Comparison of ENCODE assay signal across 1 cellular context in the genomic region with DNA sequence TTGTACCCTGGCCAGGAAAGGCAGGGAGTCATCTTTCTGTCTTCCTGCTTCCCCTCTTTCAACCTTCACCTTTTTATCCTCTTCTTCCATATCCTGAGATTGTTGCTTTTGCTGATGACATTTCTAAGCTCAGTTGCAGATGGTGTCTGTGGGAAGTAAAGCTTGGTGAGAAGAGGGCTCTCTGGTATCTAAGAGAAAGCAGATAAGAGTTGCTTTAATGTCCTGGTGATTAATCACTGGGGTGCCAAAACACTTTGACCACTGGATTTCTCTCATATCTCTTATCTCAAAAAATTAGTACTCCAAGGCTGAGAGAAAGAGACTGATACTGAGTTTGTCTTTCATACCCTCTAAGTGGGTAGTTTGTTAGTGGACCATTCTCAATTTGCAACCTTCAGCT.
TF ChIP-seq lines count a peak whose summit lies in the region.

No MANE protein-coding gene starts in this region.

TF ChIP-seq in K562, 482 proteins besides CTCF, POLR2A, EP300 and RAD21 (continued from another document and continues in another):
- TF ChIP-seq, protein P1, sequence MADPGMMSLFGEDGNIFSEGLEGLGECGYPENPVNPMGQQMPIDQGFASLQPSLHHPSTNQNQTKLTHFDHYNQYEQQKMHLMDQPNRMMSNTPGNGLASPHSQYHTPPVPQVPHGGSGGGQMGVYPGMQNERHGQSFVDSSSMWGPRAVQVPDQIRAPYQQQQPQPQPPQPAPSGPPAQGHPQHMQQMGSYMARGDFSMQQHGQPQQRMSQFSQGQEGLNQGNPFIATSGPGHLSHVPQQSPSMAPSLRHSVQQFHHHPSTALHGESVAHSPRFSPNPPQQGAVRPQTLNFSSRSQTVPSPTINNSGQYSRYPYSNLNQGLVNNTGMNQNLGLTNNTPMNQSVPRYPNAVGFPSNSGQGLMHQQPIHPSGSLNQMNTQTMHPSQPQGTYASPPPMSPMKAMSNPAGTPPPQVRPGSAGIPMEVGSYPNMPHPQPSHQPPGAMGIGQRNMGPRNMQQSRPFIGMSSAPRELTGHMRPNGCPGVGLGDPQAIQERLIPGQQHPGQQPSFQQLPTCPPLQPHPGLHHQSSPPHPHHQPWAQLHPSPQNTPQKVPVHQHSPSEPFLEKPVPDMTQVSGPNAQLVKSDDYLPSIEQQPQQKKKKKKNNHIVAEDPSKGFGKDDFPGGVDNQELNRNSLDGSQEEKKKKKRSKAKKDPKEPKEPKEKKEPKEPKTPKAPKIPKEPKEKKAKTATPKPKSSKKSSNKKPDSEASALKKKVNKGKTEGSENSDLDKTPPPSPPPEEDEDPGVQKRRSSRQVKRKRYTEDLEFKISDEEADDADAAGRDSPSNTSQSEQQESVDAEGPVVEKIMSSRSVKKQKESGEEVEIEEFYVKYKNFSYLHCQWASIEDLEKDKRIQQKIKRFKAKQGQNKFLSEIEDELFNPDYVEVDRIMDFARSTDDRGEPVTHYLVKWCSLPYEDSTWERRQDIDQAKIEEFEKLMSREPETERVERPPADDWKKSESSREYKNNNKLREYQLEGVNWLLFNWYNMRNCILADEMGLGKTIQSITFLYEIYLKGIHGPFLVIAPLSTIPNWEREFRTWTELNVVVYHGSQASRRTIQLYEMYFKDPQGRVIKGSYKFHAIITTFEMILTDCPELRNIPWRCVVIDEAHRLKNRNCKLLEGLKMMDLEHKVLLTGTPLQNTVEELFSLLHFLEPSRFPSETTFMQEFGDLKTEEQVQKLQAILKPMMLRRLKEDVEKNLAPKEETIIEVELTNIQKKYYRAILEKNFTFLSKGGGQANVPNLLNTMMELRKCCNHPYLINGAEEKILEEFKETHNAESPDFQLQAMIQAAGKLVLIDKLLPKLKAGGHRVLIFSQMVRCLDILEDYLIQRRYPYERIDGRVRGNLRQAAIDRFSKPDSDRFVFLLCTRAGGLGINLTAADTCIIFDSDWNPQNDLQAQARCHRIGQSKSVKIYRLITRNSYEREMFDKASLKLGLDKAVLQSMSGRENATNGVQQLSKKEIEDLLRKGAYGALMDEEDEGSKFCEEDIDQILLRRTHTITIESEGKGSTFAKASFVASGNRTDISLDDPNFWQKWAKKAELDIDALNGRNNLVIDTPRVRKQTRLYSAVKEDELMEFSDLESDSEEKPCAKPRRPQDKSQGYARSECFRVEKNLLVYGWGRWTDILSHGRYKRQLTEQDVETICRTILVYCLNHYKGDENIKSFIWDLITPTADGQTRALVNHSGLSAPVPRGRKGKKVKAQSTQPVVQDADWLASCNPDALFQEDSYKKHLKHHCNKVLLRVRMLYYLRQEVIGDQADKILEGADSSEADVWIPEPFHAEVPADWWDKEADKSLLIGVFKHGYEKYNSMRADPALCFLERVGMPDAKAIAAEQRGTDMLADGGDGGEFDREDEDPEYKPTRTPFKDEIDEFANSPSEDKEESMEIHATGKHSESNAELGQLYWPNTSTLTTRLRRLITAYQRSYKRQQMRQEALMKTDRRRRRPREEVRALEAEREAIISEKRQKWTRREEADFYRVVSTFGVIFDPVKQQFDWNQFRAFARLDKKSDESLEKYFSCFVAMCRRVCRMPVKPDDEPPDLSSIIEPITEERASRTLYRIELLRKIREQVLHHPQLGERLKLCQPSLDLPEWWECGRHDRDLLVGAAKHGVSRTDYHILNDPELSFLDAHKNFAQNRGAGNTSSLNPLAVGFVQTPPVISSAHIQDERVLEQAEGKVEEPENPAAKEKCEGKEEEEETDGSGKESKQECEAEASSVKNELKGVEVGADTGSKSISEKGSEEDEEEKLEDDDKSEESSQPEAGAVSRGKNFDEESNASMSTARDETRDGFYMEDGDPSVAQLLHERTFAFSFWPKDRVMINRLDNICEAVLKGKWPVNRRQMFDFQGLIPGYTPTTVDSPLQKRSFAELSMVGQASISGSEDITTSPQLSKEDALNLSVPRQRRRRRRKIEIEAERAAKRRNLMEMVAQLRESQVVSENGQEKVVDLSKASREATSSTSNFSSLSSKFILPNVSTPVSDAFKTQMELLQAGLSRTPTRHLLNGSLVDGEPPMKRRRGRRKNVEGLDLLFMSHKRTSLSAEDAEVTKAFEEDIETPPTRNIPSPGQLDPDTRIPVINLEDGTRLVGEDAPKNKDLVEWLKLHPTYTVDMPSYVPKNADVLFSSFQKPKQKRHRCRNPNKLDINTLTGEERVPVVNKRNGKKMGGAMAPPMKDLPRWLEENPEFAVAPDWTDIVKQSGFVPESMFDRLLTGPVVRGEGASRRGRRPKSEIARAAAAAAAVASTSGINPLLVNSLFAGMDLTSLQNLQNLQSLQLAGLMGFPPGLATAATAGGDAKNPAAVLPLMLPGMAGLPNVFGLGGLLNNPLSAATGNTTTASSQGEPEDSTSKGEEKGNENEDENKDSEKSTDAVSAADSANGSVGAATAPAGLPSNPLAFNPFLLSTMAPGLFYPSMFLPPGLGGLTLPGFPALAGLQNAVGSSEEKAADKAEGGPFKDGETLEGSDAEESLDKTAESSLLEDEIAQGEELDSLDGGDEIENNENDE (IDR thresholded peaks at IDR 0.05; ENCODE audit: low read depth, low read length), result no peak
- peak; percentile 73 for TF ChIP-seq ARID1B (IDR thresholded peaks at IDR 0.05)
- no peak for TF ChIP-seq FOXK2 (conservative IDR thresholded peaks at IDR 0.05 in 1 of 2, IDR thresholded peaks at IDR 0.05 in 1 of 2; ENCODE audit: low read depth in 2 of 2)
- TF ChIP-seq NFRKB (IDR thresholded peaks at IDR 0.05; ENCODE audit: low read depth), result no peak
- TF ChIP-seq, protein P2, sequence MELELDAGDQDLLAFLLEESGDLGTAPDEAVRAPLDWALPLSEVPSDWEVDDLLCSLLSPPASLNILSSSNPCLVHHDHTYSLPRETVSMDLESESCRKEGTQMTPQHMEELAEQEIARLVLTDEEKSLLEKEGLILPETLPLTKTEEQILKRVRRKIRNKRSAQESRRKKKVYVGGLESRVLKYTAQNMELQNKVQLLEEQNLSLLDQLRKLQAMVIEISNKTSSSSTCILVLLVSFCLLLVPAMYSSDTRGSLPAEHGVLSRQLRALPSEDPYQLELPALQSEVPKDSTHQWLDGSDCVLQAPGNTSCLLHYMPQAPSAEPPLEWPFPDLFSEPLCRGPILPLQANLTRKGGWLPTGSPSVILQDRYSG (tag; conservative IDR thresholded peaks at IDR 0.05; ENCODE audit: low read depth), result no peak
- no peak for TF ChIP-seq RBM14 (IDR thresholded peaks at IDR 0.05; ENCODE audit: borderline replicate concordance, insufficient read depth, low read depth, low read length)
- TF ChIP-seq HNRNPLL (IDR thresholded peaks at IDR 0.05; ENCODE audit: low read depth, low read length, poor library complexity, severe bottlenecking), result no peak
- no peak for TF ChIP-seq ETS2 (tag; IDR thresholded peaks at IDR 0.05; ENCODE audit: borderline replicate concordance, poor library complexity, severe bottlenecking)
- TF ChIP-seq SMAD4 (CRISPR knock-in tag; conservative IDR thresholded peaks at IDR 0.05), result peak; percentile 67
- TF ChIP-seq RFX1 (IDR thresholded peaks at IDR 0.05), result no peak
- TF ChIP-seq, protein P3, sequence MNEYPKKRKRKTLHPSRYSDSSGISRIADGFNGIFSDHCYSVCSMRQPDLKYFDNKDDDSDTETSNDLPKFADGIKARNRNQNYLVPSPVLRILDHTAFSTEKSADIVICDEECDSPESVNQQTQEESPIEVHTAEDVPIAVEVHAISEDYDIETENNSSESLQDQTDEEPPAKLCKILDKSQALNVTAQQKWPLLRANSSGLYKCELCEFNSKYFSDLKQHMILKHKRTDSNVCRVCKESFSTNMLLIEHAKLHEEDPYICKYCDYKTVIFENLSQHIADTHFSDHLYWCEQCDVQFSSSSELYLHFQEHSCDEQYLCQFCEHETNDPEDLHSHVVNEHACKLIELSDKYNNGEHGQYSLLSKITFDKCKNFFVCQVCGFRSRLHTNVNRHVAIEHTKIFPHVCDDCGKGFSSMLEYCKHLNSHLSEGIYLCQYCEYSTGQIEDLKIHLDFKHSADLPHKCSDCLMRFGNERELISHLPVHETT (CRISPR knock-in tag; conservative IDR thresholded peaks at IDR 0.05 in 1 of 2, IDR thresholded peaks at IDR 0.05 in 1 of 2), result no peak
- TF ChIP-seq NFIX (CRISPR knock-in tag; IDR thresholded peaks at IDR 0.05; ENCODE audit: low read depth), result no peak
- TF ChIP-seq, protein P4, sequence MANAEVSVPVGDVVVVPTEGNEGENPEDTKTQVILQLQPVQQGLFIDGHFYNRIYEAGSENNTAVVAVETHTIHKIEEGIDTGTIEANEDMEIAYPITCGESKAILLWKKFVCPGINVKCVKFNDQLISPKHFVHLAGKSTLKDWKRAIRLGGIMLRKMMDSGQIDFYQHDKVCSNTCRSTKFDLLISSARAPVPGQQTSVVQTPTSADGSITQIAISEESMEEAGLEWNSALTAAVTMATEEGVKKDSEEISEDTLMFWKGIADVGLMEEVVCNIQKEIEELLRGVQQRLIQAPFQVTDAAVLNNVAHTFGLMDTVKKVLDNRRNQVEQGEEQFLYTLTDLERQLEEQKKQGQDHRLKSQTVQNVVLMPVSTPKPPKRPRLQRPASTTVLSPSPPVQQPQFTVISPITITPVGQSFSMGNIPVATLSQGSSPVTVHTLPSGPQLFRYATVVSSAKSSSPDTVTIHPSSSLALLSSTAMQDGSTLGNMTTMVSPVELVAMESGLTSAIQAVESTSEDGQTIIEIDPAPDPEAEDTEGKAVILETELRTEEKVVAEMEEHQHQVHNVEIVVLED (CRISPR knock-in tag; IDR thresholded peaks at IDR 0.05), result no peak
- TF ChIP-seq CBX1 (IDR thresholded peaks at IDR 0.05; ENCODE audit: low read depth), result no peak
- TF ChIP-seq SMARCA4 (IDR thresholded peaks at IDR 0.05), result peak; percentile 58; the same call in 1 of the 2 replicates
- no peak for TF ChIP-seq EHMT2 (IDR thresholded peaks at IDR 0.05)
- TF ChIP-seq, protein P5, sequence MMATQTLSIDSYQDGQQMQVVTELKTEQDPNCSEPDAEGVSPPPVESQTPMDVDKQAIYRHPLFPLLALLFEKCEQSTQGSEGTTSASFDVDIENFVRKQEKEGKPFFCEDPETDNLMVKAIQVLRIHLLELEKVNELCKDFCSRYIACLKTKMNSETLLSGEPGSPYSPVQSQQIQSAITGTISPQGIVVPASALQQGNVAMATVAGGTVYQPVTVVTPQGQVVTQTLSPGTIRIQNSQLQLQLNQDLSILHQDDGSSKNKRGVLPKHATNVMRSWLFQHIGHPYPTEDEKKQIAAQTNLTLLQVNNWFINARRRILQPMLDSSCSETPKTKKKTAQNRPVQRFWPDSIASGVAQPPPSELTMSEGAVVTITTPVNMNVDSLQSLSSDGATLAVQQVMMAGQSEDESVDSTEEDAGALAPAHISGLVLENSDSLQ (IDR thresholded peaks at IDR 0.05), result peak; percentile 86
- TF ChIP-seq GATAD2A (IDR thresholded peaks at IDR 0.05), result no peak
- TF ChIP-seq SAP30 (IDR thresholded peaks at IDR 0.05; ENCODE audit: borderline replicate concordance, insufficient read depth, low read depth, low read length, poor library complexity, severe bottlenecking), result no peak
- TF ChIP-seq, protein P6, sequence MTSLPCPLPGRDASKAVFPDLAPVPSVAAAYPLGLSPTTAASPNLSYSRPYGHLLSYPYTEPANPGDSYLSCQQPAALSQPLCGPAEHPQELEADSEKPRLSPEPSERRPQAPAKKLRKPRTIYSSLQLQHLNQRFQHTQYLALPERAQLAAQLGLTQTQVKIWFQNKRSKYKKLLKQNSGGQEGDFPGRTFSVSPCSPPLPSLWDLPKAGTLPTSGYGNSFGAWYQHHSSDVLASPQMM (CRISPR knock-in tag; IDR thresholded peaks at IDR 0.05), result no peak
- TF ChIP-seq, protein P7, sequence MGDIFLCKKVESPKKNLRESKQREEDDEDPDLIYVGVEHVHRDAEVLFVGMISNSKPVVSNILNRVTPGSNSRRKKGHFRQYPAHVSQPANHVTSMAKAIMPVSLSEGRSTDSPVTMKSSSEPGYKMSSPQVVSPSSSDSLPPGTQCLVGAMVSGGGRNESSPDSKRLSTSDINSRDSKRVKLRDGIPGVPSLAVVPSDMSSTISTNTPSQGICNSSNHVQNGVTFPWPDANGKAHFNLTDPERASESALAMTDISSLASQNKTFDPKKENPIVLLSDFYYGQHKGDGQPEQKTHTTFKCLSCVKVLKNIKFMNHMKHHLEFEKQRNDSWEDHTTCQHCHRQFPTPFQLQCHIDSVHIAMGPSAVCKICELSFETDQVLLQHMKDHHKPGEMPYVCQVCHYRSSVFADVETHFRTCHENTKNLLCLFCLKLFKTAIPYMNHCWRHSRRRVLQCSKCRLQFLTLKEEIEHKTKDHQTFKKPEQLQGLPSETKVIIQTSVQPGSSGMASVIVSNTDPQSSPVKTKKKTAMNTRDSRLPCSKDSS (IDR thresholded peaks at IDR 0.05; ENCODE audit: low read depth, partially characterized antibody), result no peak
- TF ChIP-seq, protein P8, sequence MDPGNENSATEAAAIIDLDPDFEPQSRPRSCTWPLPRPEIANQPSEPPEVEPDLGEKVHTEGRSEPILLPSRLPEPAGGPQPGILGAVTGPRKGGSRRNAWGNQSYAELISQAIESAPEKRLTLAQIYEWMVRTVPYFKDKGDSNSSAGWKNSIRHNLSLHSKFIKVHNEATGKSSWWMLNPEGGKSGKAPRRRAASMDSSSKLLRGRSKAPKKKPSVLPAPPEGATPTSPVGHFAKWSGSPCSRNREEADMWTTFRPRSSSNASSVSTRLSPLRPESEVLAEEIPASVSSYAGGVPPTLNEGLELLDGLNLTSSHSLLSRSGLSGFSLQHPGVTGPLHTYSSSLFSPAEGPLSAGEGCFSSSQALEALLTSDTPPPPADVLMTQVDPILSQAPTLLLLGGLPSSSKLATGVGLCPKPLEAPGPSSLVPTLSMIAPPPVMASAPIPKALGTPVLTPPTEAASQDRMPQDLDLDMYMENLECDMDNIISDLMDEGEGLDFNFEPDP (CRISPR knock-in tag; IDR thresholded peaks at IDR 0.05), result no peak
- TF ChIP-seq NR2C1 (IDR thresholded peaks at IDR 0.05), result no peak
- 0 out of 2 replicates have a peak, but pooled peaks have one; percentile 29 for TF ChIP-seq NR2C1 (tag; IDR thresholded peaks at IDR 0.05)
- no peak for TF ChIP-seq ZNF12 (CRISPR knock-in tag; IDR thresholded peaks at IDR 0.05)
- TF ChIP-seq, protein P9, sequence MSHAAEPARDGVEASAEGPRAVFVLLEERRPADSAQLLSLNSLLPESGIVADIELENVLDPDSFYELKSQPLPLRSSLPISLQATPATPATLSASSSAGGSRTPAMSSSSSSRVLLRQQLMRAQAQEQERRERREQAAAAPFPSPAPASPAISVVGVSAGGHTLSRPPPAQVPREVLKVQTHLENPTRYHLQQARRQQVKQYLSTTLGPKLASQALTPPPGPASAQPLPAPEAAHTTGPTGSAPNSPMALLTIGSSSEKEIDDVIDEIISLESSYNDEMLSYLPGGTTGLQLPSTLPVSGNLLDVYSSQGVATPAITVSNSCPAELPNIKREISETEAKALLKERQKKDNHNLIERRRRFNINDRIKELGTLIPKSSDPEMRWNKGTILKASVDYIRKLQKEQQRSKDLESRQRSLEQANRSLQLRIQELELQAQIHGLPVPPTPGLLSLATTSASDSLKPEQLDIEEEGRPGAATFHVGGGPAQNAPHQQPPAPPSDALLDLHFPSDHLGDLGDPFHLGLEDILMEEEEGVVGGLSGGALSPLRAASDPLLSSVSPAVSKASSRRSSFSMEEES (CRISPR knock-in tag; IDR thresholded peaks at IDR 0.05), result no peak
- TF ChIP-seq KLF10 (CRISPR knock-in tag; IDR thresholded peaks at IDR 0.05), result no peak
- TF ChIP-seq ZNF239 (CRISPR knock-in tag; IDR thresholded peaks at IDR 0.05), result no peak
- TF ChIP-seq POLR2AphosphoS5 (IDR thresholded peaks at IDR 0.05; ENCODE audit: control insufficient read depth, insufficient read depth, low read depth, low read length), result no peak
- TF ChIP-seq ZNF23 (CRISPR knock-in tag; IDR thresholded peaks at IDR 0.05), result no peak
- no peak for TF ChIP-seq STAG1 (CRISPR knock-in tag; IDR thresholded peaks at IDR 0.05; ENCODE audit: borderline replicate concordance)
- TF ChIP-seq GABPB2 (CRISPR knock-in tag; conservative IDR thresholded peaks at IDR 0.05), result no peak
- no peak for TF ChIP-seq ZNF311 (CRISPR knock-in tag; IDR thresholded peaks at IDR 0.05)
- TF ChIP-seq ADNP (tag; IDR thresholded peaks at IDR 0.05), result 0 out of 2 replicates have a peak, but pooled peaks have one; percentile 41
- no peak for TF ChIP-seq ZNF134 (CRISPR knock-in tag; conservative IDR thresholded peaks at IDR 0.05)
